In genomic region chr4:42653606-42654560, GRCh38 we compare ENCODE assay signal across 10 cellular contexts. TPM values are rescaled to one million over a fixed set of nuclear protein-coding genes. Genes with fewer than 3 reads are reported as not detected.
DNase-seq lines count a peak whose midpoint lies in the region; ATAC-seq and TF ChIP-seq lines count a peak whose summit lies in the region.
"Had no signal": no experiment of that assay in that cellular context is flagged by ENCODE, and none has a peak within 500 bp of the region (broad histone marks: within the 10 kb centered on the region; RNA-seq: fewer than 3 reads in every experiment).

No MANE protein-coding gene starts in this region.

- ATAC-seq in heart right ventricle, result no peak
- no peak for ATAC-seq in Right ventricle myocardium inferior
- ATAC-seq in lower lobe of right lung, result no peak
- ATAC-seq in GM21717 (IDR thresholded peaks at IDR 0.05; ENCODE audit: unreplicated experiment), result no peak

- H3K9me3 Mint-ChIP-seq in activated naive CD8-positive, alpha-beta T cell (ENCODE audit: low read depth), result peaks cover 3% of the 10 kb centered on the region
- peaks cover 23% of the 10 kb centered on the region for H3K9me3 Mint-ChIP-seq in type B pancreatic cell

- peak overlapping the region; percentile 90 for H3K27ac Mint-ChIP-seq in activated naive CD8-positive, alpha-beta T cell
- H3K27ac Mint-ChIP-seq in type B pancreatic cell, result no peak overlapping the region

- H3K27me3 ChIP-seq in heart right ventricle, result no peaks in the 10 kb centered on the region
- H3K27me3 ChIP-seq in lower lobe of right lung (ENCODE audit: low read depth), result no peaks in the 10 kb centered on the region

- no peaks in the 10 kb centered on the region for H3K36me3 ChIP-seq in heart right ventricle
- no peaks in the 10 kb centered on the region for H3K36me3 ChIP-seq in lower lobe of right lung

- intact Hi-C loops in heart right ventricle (cut with DNase I), result loop anchor here in 1 of 10 donors (2.0 to 5.0 kb wide), 2 partner anchors 25 to 47 kb away; no protein-coding TSS in a partner anchor
- intact Hi-C loops in Right ventricle myocardium inferior (cut with DNase I), result no loop called here
- intact Hi-C loops in lower lobe of right lung (cut with DNase I), result no loop called here

- peaks cover 0 to 14% (median 0%) of the 10 kb centered on the region in 11 donors for H3K9me3 ChIP-seq in heart right ventricle
- H3K9me3 ChIP-seq in lower lobe of right lung, result no peaks in the 10 kb centered on the region

- no peaks in the 10 kb centered on the region for H3K27me3 Mint-ChIP-seq in activated naive CD8-positive, alpha-beta T cell
- peaks cover 10% of the 10 kb centered on the region for H3K27me3 Mint-ChIP-seq in type B pancreatic cell

- peaks cover 25% of the 10 kb centered on the region for H3K36me3 Mint-ChIP-seq in activated naive CD8-positive, alpha-beta T cell
- H3K36me3 Mint-ChIP-seq in type B pancreatic cell, result peaks cover 5% of the 10 kb centered on the region

- H3K4me1 Mint-ChIP-seq in activated naive CD8-positive, alpha-beta T cell (ENCODE audit: low read depth), result peaks cover 83% of the 10 kb centered on the region
- H3K4me1 Mint-ChIP-seq in type B pancreatic cell (ENCODE audit: unreplicated experiment), result peaks cover 26% of the 10 kb centered on the region

- peak overlapping the region; percentile 97 for H3K4me3 Mint-ChIP-seq in activated naive CD8-positive, alpha-beta T cell
- H3K4me3 Mint-ChIP-seq in type B pancreatic cell, result peak overlapping the region; percentile 89

- peak overlapping the region in 9 of 10 donors; percentile 23 to 96 (median 88) for H3K27ac ChIP-seq in heart right ventricle
- peak overlapping the region; percentile 15 for H3K27ac ChIP-seq in lower lobe of right lung

- TF ChIP-seq CTCF in heart right ventricle (IDR thresholded peaks at IDR 0.05) (no peak), lower lobe of right lung (IDR thresholded peaks at IDR 0.05) (no peak), type B pancreatic cell (conservative IDR thresholded peaks at IDR 0.05) (no peak)

- H3K4me3 ChIP-seq in heart right ventricle, result no peak overlapping the region
- H3K4me3 ChIP-seq in lower lobe of right lung, result peak overlapping the region; percentile 88

- 79 to 81% methylated on average over 8 of the region's 8 CpGs for WGBS in heart right ventricle, 2 donors

- peaks cover 10 to 47% (median 34%) of the 10 kb centered on the region in 9 donors for H3K4me1 ChIP-seq in heart right ventricle
- H3K4me1 ChIP-seq in lower lobe of right lung, result peaks cover 22% of the 10 kb centered on the region

- no peak for DNase-seq in heart right ventricle
- no peak for DNase-seq in Right ventricle myocardium inferior (ENCODE audit: missing footprints)
- DNase-seq in lower lobe of right lung, result no peak
- no peak for DNase-seq in type B pancreatic cell (ENCODE audit: extremely low spot score, unreplicated experiment)
- no peak for DNase-seq in NCI-H1092 (lab: John Stamatoyannopoulos, UW)
- DNase-seq in NCI-H2107 treated with DMSO at 0.1 percent for 48 hours (lab: John Stamatoyannopoulos, UW; ENCODE audit: unreplicated experiment), result no peak
- DNase-seq: amygdala, NCI-H510A treated with DMSO at 0.1 percent for 48 hours had no signal

RNA-seq across cellular contexts. Expression of gene ATP8A1, which starts 3.0 kb away (rescaled TPM):
- total RNA-seq in heart right ventricle, result 10 to 100 TPM; 11.6 to 27.9 (median 18.3) TPM
- polyA plus RNA-seq in heart right ventricle, result 10 to 100 TPM in 1 of 2 donors, 1 to 10 TPM in 1; 3.4 to 14.8 TPM
- total RNA-seq in Right ventricle myocardium inferior, result 14.6 TPM
- total RNA-seq in lower lobe of right lung, result 84.7 TPM
- 10.3 and 11.6 TPM in 2 replicates for total RNA-seq in type B pancreatic cell (ENCODE audit: low replicate concordance)
